ENCODE assay signal across 21 cellular contexts in genomic region chr17:20612635-20613034, GRCh38. TPM values are rescaled to one million over a fixed set of nuclear protein-coding genes. Genes with fewer than 3 reads are reported as not detected.
DNase-seq lines count a peak whose midpoint lies in the region; ATAC-seq and TF ChIP-seq lines count a peak whose summit lies in the region.
"Had no signal": no experiment of that assay in that cellular context is flagged by ENCODE, and none has a peak within 500 bp of the region (broad histone marks: within the 10 kb centered on the region; RNA-seq: fewer than 3 reads in every experiment).

No MANE protein-coding gene starts in this region.

- H2BK15ac ChIP-seq in mesendoderm (replicated peaks; ENCODE audit: low read depth): no peak overlapping the region

- H3K9ac ChIP-seq in mesendoderm (ENCODE audit: low read length): no peak overlapping the region
- H3K9ac ChIP-seq: BLaER1 treated with 17β-estradiol and CSF1 and Interleukin-3, amounts not matched to agents 10 nM and 100 nM had no signal

- intact Hi-C loops in upper lobe of right lung (cut with DNase I): no loop called here

- no peaks in the 10 kb centered on the region for H3K79me1 ChIP-seq in mesendoderm (ENCODE audit: low read length)

- no peak overlapping the region for H4K5ac ChIP-seq in mesendoderm (ENCODE audit: low read length)

- H3K27ac Mint-ChIP-seq in activated T-cell treated with anti-CD3 and anti-CD28 coated beads, Interleukin-2, amount 50 U/mL, for 24 hours: no peak overlapping the region
- H3K27ac Mint-ChIP-seq: CD14-positive monocyte; CD4-positive, alpha-beta T cell had no signal

- H3K4me3 ChIP-seq in upper lobe of right lung (no peak overlapping the region), mesendoderm (ENCODE audit: low read length) (no peak overlapping the region)
- H3K4me3 ChIP-seq: A549; BLaER1 treated with 17β-estradiol and CSF1 and Interleukin-3, amounts not matched to agents 10 nM and 100 nM; HAP-1 had no signal

- H2AK5ac ChIP-seq in mesendoderm (ENCODE audit: low read length): no peak overlapping the region

- no peaks in the 10 kb centered on the region for H3K9me3 ChIP-seq in upper lobe of right lung
- H3K9me3 ChIP-seq: A549; BE2C; BLaER1 treated with 17β-estradiol and CSF1 and Interleukin-3, amounts not matched to agents 10 nM and 100 nM; HAP-1 had no signal

- WGBS in mesendoderm (ENCODE audit: extremely low coverage, insufficient coverage, low lambda C conversion rate): no CpG with 5 or more reads among the region's 16 CpGs

- H3K4me1 Mint-ChIP-seq in activated T-cell treated with anti-CD3 and anti-CD28 coated beads, Interleukin-2, amount 50 U/mL, for 24 hours (ENCODE audit: low read depth): no peaks in the 10 kb centered on the region
- H3K4me1 Mint-ChIP-seq: CD8-positive, alpha-beta memory T cell had no signal

- H3K36me3 ChIP-seq in upper lobe of right lung (no peaks in the 10 kb centered on the region), mesendoderm (ENCODE audit: control insufficient read depth, insufficient read depth, low read length) (no peaks in the 10 kb centered on the region)
- H3K36me3 ChIP-seq: BE2C; BLaER1 treated with 17β-estradiol and CSF1 and Interleukin-3, amounts not matched to agents 10 nM and 100 nM; HAP-1 had no signal

- H3K4me1 ChIP-seq in upper lobe of right lung: no peaks in the 10 kb centered on the region
- H3K4me1 ChIP-seq in mesendoderm (ENCODE audit: control insufficient read depth, low read depth, low read length): no peaks in the 10 kb centered on the region
- H3K4me1 ChIP-seq: A549; BE2C; BLaER1 treated with 17β-estradiol and CSF1 and Interleukin-3, amounts not matched to agents 10 nM and 100 nM; HAP-1 had no signal

- no peak overlapping the region for H4K8ac ChIP-seq in mesendoderm (ENCODE audit: low read depth, low read length)

- DNase-seq in NCI-H510A treated with DMSO at 0.1 percent for 48 hours (lab: John Stamatoyannopoulos, UW) (peak; percentile 55), NCI-H510A (lab: John Stamatoyannopoulos, UW) (no peak), islet precursor cell (peak; percentile 50), upper lobe of right lung (peak; percentile 51), mesendoderm (no peak)
- DNase-seq in activated T-cell treated with anti-CD3 and anti-CD28 coated beads, Interleukin-2, amount 50 U/mL, for 24 hours: no peak
- DNase-seq: 8988T; ACHN; AML-193; BE2C; CD4-positive, alpha-beta T cell; CD8-positive, alpha-beta memory T cell; DMS 273 treated with DMSO at 0.1 percent for 48 hours; GF-D8; GOT3 had no signal

- no peak overlapping the region for H3K4ac ChIP-seq in mesendoderm (ENCODE audit: low read depth, low read length)

- H3K27me3 ChIP-seq in upper lobe of right lung: no peaks in the 10 kb centered on the region
- no peaks in the 10 kb centered on the region for H3K27me3 ChIP-seq in mesendoderm (ENCODE audit: insufficient read depth, low read length, poor library complexity)
- H3K27me3 ChIP-seq: BE2C; BLaER1 treated with 17β-estradiol and CSF1 and Interleukin-3, amounts not matched to agents 10 nM and 100 nM had no signal

- H2BK5ac ChIP-seq in mesendoderm (ENCODE audit: low read length): no peak overlapping the region

- no peak overlapping the region for H3K23ac ChIP-seq in mesendoderm (ENCODE audit: low read length)

- H3K4me3 Mint-ChIP-seq in activated T-cell treated with anti-CD3 and anti-CD28 coated beads, Interleukin-2, amount 50 U/mL, for 24 hours: no peak overlapping the region
- H3K4me3 Mint-ChIP-seq: CD14-positive monocyte; CD4-positive, alpha-beta T cell; CD8-positive, alpha-beta memory T cell had no signal

- H3K79me2 ChIP-seq in mesendoderm (ENCODE audit: control insufficient read depth, insufficient read depth, low read length): no peaks in the 10 kb centered on the region

- H3K9me3 Mint-ChIP-seq in activated T-cell treated with anti-CD3 and anti-CD28 coated beads, Interleukin-2, amount 50 U/mL, for 24 hours: no peaks in the 10 kb centered on the region
- H3K9me3 Mint-ChIP-seq: CD14-positive monocyte; CD4-positive, alpha-beta T cell; CD8-positive, alpha-beta memory T cell had no signal

- no peak for ATAC-seq in upper lobe of right lung
- ATAC-seq: A549 had no signal

- H3K36me3 Mint-ChIP-seq in activated T-cell treated with anti-CD3 and anti-CD28 coated beads, Interleukin-2, amount 50 U/mL, for 24 hours (ENCODE audit: low read depth): no peaks in the 10 kb centered on the region
- H3K36me3 Mint-ChIP-seq: CD14-positive monocyte; CD8-positive, alpha-beta memory T cell had no signal

- no peak overlapping the region for H3K4me2 ChIP-seq in mesendoderm (ENCODE audit: low read length)
- H3K4me2 ChIP-seq: A549; BLaER1 treated with 17β-estradiol and CSF1 and Interleukin-3, amounts not matched to agents 10 nM and 100 nM had no signal

- TF ChIP-seq CTCF in upper lobe of right lung (IDR thresholded peaks at IDR 0.05): no peak

- no peak overlapping the region for H3K56ac ChIP-seq in mesendoderm (ENCODE audit: low read length)

- H3K27me3 Mint-ChIP-seq in activated T-cell treated with anti-CD3 and anti-CD28 coated beads, Interleukin-2, amount 50 U/mL, for 24 hours: no peaks in the 10 kb centered on the region
- H3K27me3 Mint-ChIP-seq: CD4-positive, alpha-beta T cell had no signal

- H3K27ac ChIP-seq in upper lobe of right lung (no peak overlapping the region), mesendoderm (ENCODE audit: low read depth, low read length) (no peak overlapping the region)
- H3K27ac ChIP-seq: A549; BLaER1 treated with 17β-estradiol and CSF1 and Interleukin-3, amounts not matched to agents 10 nM and 100 nM had no signal

- H3K18ac ChIP-seq in mesendoderm (ENCODE audit: low read length): no peak overlapping the region

- H2BK120ac ChIP-seq in mesendoderm (ENCODE audit: low read depth, low read length): no peak overlapping the region

RNA-seq across cellular contexts. Expression of gene CDRT15L2, which starts 33.1 kb away (rescaled TPM):
- total RNA-seq in upper lobe of right lung: not detected
- polyA plus RNA-seq in mesendoderm (2013, experiment 1 of 2): not detected
- polyA plus RNA-seq in mesendoderm (2013, experiment 2 of 2): not detected
- total RNA-seq: CD4-positive, alpha-beta T cell; CD8-positive, alpha-beta memory T cell; Daoy; G401 had no signal
- polyA plus RNA-seq: A549; CD14-positive monocyte; CD8-positive, alpha-beta memory T cell had no signal

Comparison
In these comparisons a context has a peak if more than half of its experiments do, and no peak if none do; other contexts are left out.
1. DNase-seq: peak in NCI-H510A treated with DMSO at 0.1 percent for 48 hours (single experiment), islet precursor cell (single experiment) and upper lobe of right lung (single experiment); none in NCI-H510A (single experiment), mesendoderm (single experiment) and activated T-cell treated with anti-CD3 and anti-CD28 coated beads, Interleukin-2, amount 50 U/mL, for 24 hours (single experiment).